Comparison of ENCODE assay signal across 8 cellular contexts in genomic region chr17:38701504-38702165, GRCh38. TPM values are rescaled to one million over a fixed set of nuclear protein-coding genes. Genes with fewer than 3 reads are reported as not detected.
DNase-seq lines count a peak whose midpoint lies in the region; ATAC-seq and TF ChIP-seq lines count a peak whose summit lies in the region.

No MANE protein-coding gene starts in this region.

- peaks cover 1% of the 10 kb centered on the region; the same call in 1 of the 2 replicates for H4K20me1 ChIP-seq in OCI-LY3 (ENCODE audit: insufficient read depth, low read length)

- no peak overlapping the region for H2AFZ ChIP-seq in OCI-LY3 (ENCODE audit: low read depth, low read length)

- DNase-seq in activated T-helper 1 cell treated with anti-CD3 and anti-CD28 coated beads, Interleukin-2, amount 50 U/mL, for 16 hours (ENCODE audit: low read depth in 1 of 2, low spot score in 1 of 2): peak; percentile 22 to 64
- DNase-seq in foreskin keratinocyte (peak in 1 of 2 donors; percentile 52), NCI-H128 (lab: John Stamatoyannopoulos, UW; ENCODE audit: unreplicated experiment) (no peak), NCI-H1930 (lab: John Stamatoyannopoulos, UW) (no peak)

- H3K4me3 ChIP-seq in GM08714 (ENCODE audit: low read length): peak overlapping the region; percentile 56; the same call in 1 of the 2 replicates
- H3K4me3 ChIP-seq in OCI-LY3 (ENCODE audit: low read length): peak overlapping the region; percentile 96
- peak overlapping the region; percentile 88 for H3K4me3 ChIP-seq in rectal smooth muscle tissue (ENCODE audit: low read length)

- H3K4me1 ChIP-seq in OCI-LY3 (ENCODE audit: low read length): peaks cover 43% of the 10 kb centered on the region
- no peaks in the 10 kb centered on the region for H3K4me1 ChIP-seq in foreskin keratinocyte
- H3K4me1 ChIP-seq in rectal smooth muscle tissue (ENCODE audit: control insufficient read depth, insufficient read depth, low read length): peaks cover 10% of the 10 kb centered on the region

- H3K9ac ChIP-seq in OCI-LY3 (ENCODE audit: low read length): peak overlapping the region; percentile 100
- H3K9ac ChIP-seq in rectal smooth muscle tissue (ENCODE audit: low read length): peak overlapping the region; percentile 75

- H3K9me3 ChIP-seq in OCI-LY3 (ENCODE audit: insufficient read depth, low read length): no peaks in the 10 kb centered on the region

- H3K36me3 ChIP-seq in OCI-LY3 (replicated peaks; ENCODE audit: low read depth, low read length): peaks cover 3% of the 10 kb centered on the region
- no peaks in the 10 kb centered on the region for H3K36me3 ChIP-seq in rectal smooth muscle tissue (ENCODE audit: control insufficient read depth, insufficient read depth, low read length)

- H3K27me3 ChIP-seq in OCI-LY3 (ENCODE audit: low read depth, low read length): no peaks in the 10 kb centered on the region
- peaks cover 4% of the 10 kb centered on the region for H3K27me3 ChIP-seq in foreskin keratinocyte
- H3K27me3 ChIP-seq in rectal smooth muscle tissue (ENCODE audit: control insufficient read depth, insufficient read depth, low read length): no peaks in the 10 kb centered on the region

- TF ChIP-seq CTCF in OCI-LY3 (IDR thresholded peaks at IDR 0.05; ENCODE audit: low read depth, low read length) (no peak), foreskin keratinocyte (conservative IDR thresholded peaks at IDR 0.05) (no peak)

- H3K79me2 ChIP-seq in OCI-LY3 (ENCODE audit: low read length): peaks cover 38% of the 10 kb centered on the region

- H3K27ac ChIP-seq in OCI-LY3 (ENCODE audit: low read length) (peak overlapping the region; percentile 100), foreskin keratinocyte (peak overlapping the region; percentile 35), rectal smooth muscle tissue (ENCODE audit: low read depth, low read length) (peak overlapping the region; percentile 86)

- ATAC-seq in HG02610 (IDR thresholded peaks at IDR 0.05; ENCODE audit: unreplicated experiment) (peak; percentile 33), foreskin keratinocyte (peak; percentile 2)

- peak overlapping the region; percentile 100 for H3K4me2 ChIP-seq in OCI-LY3 (ENCODE audit: low read length)

RNA-seq across cellular contexts. Expression of gene MLLT6, which starts 3.4 kb away (rescaled TPM):
- 25.6 and 28.8 TPM in 2 replicates for total RNA-seq in foreskin keratinocyte
- polyA plus RNA-seq in foreskin keratinocyte: 12.3 and 12.8 TPM in 2 replicates

RNA-seq across cellular contexts. Expression of gene EPOP, which starts 26.9 kb away (rescaled TPM):
- total RNA-seq in foreskin keratinocyte: 5.2 and 6.5 TPM in 2 replicates
- 4.6 and 6.5 TPM in 2 replicates for polyA plus RNA-seq in foreskin keratinocyte

RNA-seq across cellular contexts. Expression of gene CISD3, which starts 28.5 kb away (rescaled TPM):
- total RNA-seq in foreskin keratinocyte: 23.2 and 27.2 TPM in 2 replicates
- polyA plus RNA-seq in foreskin keratinocyte: 62.4 and 68.4 TPM in 2 replicates

RNA-seq across cellular contexts. Expression of gene PCGF2, which starts 46.5 kb away (rescaled TPM):
- total RNA-seq in foreskin keratinocyte: 12.8 and 15.0 TPM in 2 replicates
- 37.4 and 41.2 TPM in 2 replicates for polyA plus RNA-seq in foreskin keratinocyte

RNA-seq across cellular contexts. Expression of gene PSMB3, which starts 50.9 kb away (rescaled TPM):
- total RNA-seq in foreskin keratinocyte: 264 and 287 TPM in 2 replicates
- 382 and 384 TPM in 2 replicates for polyA plus RNA-seq in foreskin keratinocyte

Comparison
In these comparisons a context has a peak if more than half of its experiments do, and no peak if none do; other contexts are left out.
1. H3K27ac ChIP-seq: peak in every context shown above with its lines; median percentile 100 in OCI-LY3; 86 in rectal smooth muscle tissue; 35 in foreskin keratinocyte.
2. DNase-seq: peak in activated T-helper 1 cell treated with anti-CD3 and anti-CD28 coated beads, Interleukin-2, amount 50 U/mL, for 16 hours (2 of 2); none in NCI-H128 (single experiment) and NCI-H1930 (0 of 2).
3. Peak in every context shown above with its lines, with median percentiles within 50 percentile points of each other: H3K4me3 ChIP-seq.